In genomic region chr4:176321589-176321988, GRCh38 we compare ENCODE assay signal across 1 cellular context.
TF ChIP-seq lines count a peak whose summit lies in the region.

No MANE protein-coding gene starts in this region.

TF ChIP-seq in HCT116, 20 proteins besides CTCF, POLR2A, EP300 and RAD21 (continued from another document):
- TF ChIP-seq EZH2phosphoT487 (IDR thresholded peaks at IDR 0.05; ENCODE audit: borderline replicate concordance) = no peak
- no peak for TF ChIP-seq ZBTB33 (IDR thresholded peaks at IDR 0.05; ENCODE audit: extremely low read depth, insufficient replicate concordance, low read length)
- TF ChIP-seq ZNF274 (IDR thresholded peaks at IDR 0.05; ENCODE audit: low read depth, low read length) = no peak
- no peak for TF ChIP-seq CEBPB (IDR thresholded peaks at IDR 0.05; ENCODE audit: low read depth)
- no peak for TF ChIP-seq SRF (IDR thresholded peaks at IDR 0.05; ENCODE audit: low read depth)
